21 cellular contexts compared by ENCODE assay signal in the genomic region with DNA sequence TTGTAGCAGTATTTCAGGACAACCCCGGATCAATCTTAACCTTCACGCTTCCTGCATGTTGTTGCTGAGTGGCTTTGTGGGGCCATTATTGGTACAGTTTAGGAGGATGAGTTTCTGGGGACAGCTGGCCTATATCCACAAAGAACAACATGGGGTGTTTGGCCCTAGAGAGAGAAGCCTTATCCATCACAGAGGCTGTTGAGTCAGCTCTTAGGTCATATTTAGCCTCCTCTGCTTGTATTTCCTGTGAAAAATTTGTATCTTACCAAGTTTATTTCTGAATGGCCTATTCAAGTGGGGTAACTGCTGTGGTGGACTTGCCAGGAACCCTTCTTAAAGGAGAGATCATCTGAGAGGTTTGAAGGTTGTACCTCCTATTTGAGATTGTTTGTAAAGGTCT.
DNase-seq lines count a peak whose midpoint lies in the region; ATAC-seq and TF ChIP-seq lines count a peak whose summit lies in the region.
"Had no signal": no experiment of that assay in that cellular context is flagged by ENCODE, and none has a peak within 500 bp of the region (broad histone marks: within the 10 kb centered on the region; RNA-seq: fewer than 3 reads in every experiment).

No MANE protein-coding gene starts in this region.

- H3K27ac ChIP-seq in substantia nigra (ENCODE audit: low read depth, low read length, poor library complexity, severe bottlenecking) (peak overlapping the region; percentile 15), Karpas-422 (ENCODE audit: low read length) (no peak overlapping the region)
- H3K27ac ChIP-seq: psoas muscle, testis had no signal

- H3K4me3 ChIP-seq in fibroblast of pulmonary artery (replicated peaks; ENCODE audit: low read depth, low read length) (no peak overlapping the region), Karpas-422 (ENCODE audit: low read length) (no peak overlapping the region)
- H3K4me3 ChIP-seq: psoas muscle, smooth muscle cell, testis had no signal

- H3K9me2 ChIP-seq in Karpas-422 (replicated peaks; ENCODE audit: insufficient read depth, low read length), result no peaks in the 10 kb centered on the region

- H3K36me3 Mint-ChIP-seq in activated naive CD8-positive, alpha-beta T cell, result peaks cover 4% of the 10 kb centered on the region
- H3K36me3 Mint-ChIP-seq in activated naive CD8-positive, alpha-beta T cell treated with anti-CD3 and anti-CD28 coated beads, Interleukin-2, amount 50 U/mL, for 24 hours (ENCODE audit: low read depth), result no peaks in the 10 kb centered on the region
- H3K36me3 Mint-ChIP-seq: CD4-positive, alpha-beta memory T cell had no signal

- peaks cover 84% of the 10 kb centered on the region for H3K4me1 Mint-ChIP-seq in activated naive CD8-positive, alpha-beta T cell (ENCODE audit: low read depth)
- H3K4me1 Mint-ChIP-seq in activated naive CD8-positive, alpha-beta T cell treated with anti-CD3 and anti-CD28 coated beads, Interleukin-2, amount 50 U/mL, for 24 hours, result peaks cover 84% of the 10 kb centered on the region

- H3K27me3 ChIP-seq in Karpas-422 (ENCODE audit: low read length), result no peaks in the 10 kb centered on the region
- H3K27me3 ChIP-seq: testis had no signal

- no peak for ATAC-seq in activated naive CD8-positive, alpha-beta T cell treated with anti-CD3 and anti-CD28 coated beads, Interleukin-2, amount 50 U/mL, for 24 hours
- ATAC-seq in HG02678 (IDR thresholded peaks at IDR 0.05; ENCODE audit: unreplicated experiment), result no peak
- ATAC-seq: psoas muscle had no signal

- no peaks in the 10 kb centered on the region for H3K27me3 Mint-ChIP-seq in activated naive CD8-positive, alpha-beta T cell
- no peaks in the 10 kb centered on the region for H3K27me3 Mint-ChIP-seq in activated naive CD8-positive, alpha-beta T cell treated with anti-CD3 and anti-CD28 coated beads, Interleukin-2, amount 50 U/mL, for 24 hours
- H3K27me3 Mint-ChIP-seq: activated naive CD8-positive, alpha-beta T cell treated with anti-CD3 and anti-CD28 coated beads, Interleukin-2, amount 10 ng/mL, durations not matched to agents 7 days and 5 days; CD4-positive, alpha-beta memory T cell; dendritic cell treated with granulocyte-macrophage colony-stimulating factor and Interleukin-4, amounts not matched to agents 40 ng/mL and 50 ng/mL, for 4 days had no signal

- H3K79me2 ChIP-seq in Karpas-422 (ENCODE audit: low read length), result no peaks in the 10 kb centered on the region

- no peak overlapping the region for H3K4me3 Mint-ChIP-seq in activated naive CD8-positive, alpha-beta T cell
- H3K4me3 Mint-ChIP-seq in activated naive CD8-positive, alpha-beta T cell treated with anti-CD3 and anti-CD28 coated beads, Interleukin-2, amount 50 U/mL, for 24 hours, result no peak overlapping the region
- H3K4me3 Mint-ChIP-seq: activated naive CD8-positive, alpha-beta T cell treated with anti-CD3 and anti-CD28 coated beads, Interleukin-2, amount 10 ng/mL, durations not matched to agents 7 days and 5 days; dendritic cell treated with granulocyte-macrophage colony-stimulating factor and Interleukin-4, amounts not matched to agents 40 ng/mL and 50 ng/mL, for 4 days; neural crest cell had no signal

- no peaks in the 10 kb centered on the region for H3K4me1 ChIP-seq in Karpas-422 (ENCODE audit: low read length)

- no peak overlapping the region for H3K9ac ChIP-seq in Karpas-422 (ENCODE audit: low read length)

- no peaks in the 10 kb centered on the region for H3K9me3 Mint-ChIP-seq in activated naive CD8-positive, alpha-beta T cell (ENCODE audit: low read depth)
- H3K9me3 Mint-ChIP-seq in activated naive CD8-positive, alpha-beta T cell treated with anti-CD3 and anti-CD28 coated beads, Interleukin-2, amount 50 U/mL, for 24 hours, result no peaks in the 10 kb centered on the region
- H3K9me3 Mint-ChIP-seq: activated naive CD8-positive, alpha-beta T cell treated with anti-CD3 and anti-CD28 coated beads, Interleukin-2, amount 10 ng/mL, durations not matched to agents 7 days and 5 days; CD4-positive, alpha-beta memory T cell; dendritic cell treated with granulocyte-macrophage colony-stimulating factor and Interleukin-4, amounts not matched to agents 40 ng/mL and 50 ng/mL, for 4 days; neural crest cell had no signal

- H3K36me3 ChIP-seq in Karpas-422 (ENCODE audit: insufficient read depth, low read length), result no peaks in the 10 kb centered on the region

- H4K20me1 ChIP-seq in Karpas-422 (ENCODE audit: insufficient read depth, low read depth, low read length), result 0 out of 2 replicates have a peak, but pooled peaks cover 4% of the 10 kb centered on the region

- no peak overlapping the region for H2AFZ ChIP-seq in Karpas-422 (ENCODE audit: low read length)

- DNase-seq in activated naive CD8-positive, alpha-beta T cell treated with anti-CD3 and anti-CD28 coated beads, Interleukin-2, amount 50 U/mL, for 24 hours, result no peak
- DNase-seq in NCI-H226 (peak; percentile 17), fibroblast of pulmonary artery (ENCODE audit: low read depth) (peak; percentile 41), substantia nigra (lab: John Stamatoyannopoulos, UW) (no peak), Karpas-422 (no peak)
- no peak for DNase-seq in activated effector memory CD4-positive, alpha-beta T cell treated with Interleukin-2 at 50 U/mL for 16 hours
- DNase-seq: activated CD4-positive, alpha-beta T cell treated with anti-CD3 and anti-CD28 coated beads, Interleukin-2, amount 50 U/mL, for 4 hours; activated naive CD8-positive, alpha-beta T cell treated with anti-CD3 and anti-CD28 coated beads, Interleukin-2, amount 10 ng/mL, durations not matched to agents 7 days and 5 days; CD4-positive, alpha-beta memory T cell; DMS79; KG1; NCI-H1092; NCI-H2081 treated with DMSO at 0.1 percent for 48 hours; psoas muscle; stimulated activated CD4-positive, alpha-beta T cell treated with anti-CD3 and anti-CD28 coated beads, Interleukin-4, amount 100 ng/mL, for 4 hours; testis had no signal

- peak overlapping the region; percentile 80 for H3K27ac Mint-ChIP-seq in activated naive CD8-positive, alpha-beta T cell
- H3K27ac Mint-ChIP-seq in activated naive CD8-positive, alpha-beta T cell treated with anti-CD3 and anti-CD28 coated beads, Interleukin-2, amount 50 U/mL, for 24 hours, result no peak overlapping the region
- H3K27ac Mint-ChIP-seq: activated naive CD8-positive, alpha-beta T cell treated with anti-CD3 and anti-CD28 coated beads, Interleukin-2, amount 10 ng/mL, durations not matched to agents 7 days and 5 days; dendritic cell treated with granulocyte-macrophage colony-stimulating factor and Interleukin-4, amounts not matched to agents 40 ng/mL and 50 ng/mL, for 4 days had no signal

- H3K4me2 ChIP-seq in Karpas-422 (ENCODE audit: low read depth, low read length, poor library complexity, severe bottlenecking), result no peak overlapping the region
- H3K4me2 ChIP-seq: smooth muscle cell had no signal

- H3K9me3 ChIP-seq in Karpas-422 (ENCODE audit: low read length), result no peaks in the 10 kb centered on the region
- H3K9me3 ChIP-seq: psoas muscle, testis had no signal

- TF ChIP-seq CTCF in fibroblast of pulmonary artery (IDR thresholded peaks at IDR 0.05; ENCODE audit: low read length, missing control alignments), result no peak

Comparison
In these comparisons a context has a peak if more than half of its experiments do, and no peak if none do; other contexts are left out.
1. DNase-seq: peak in NCI-H226 (single experiment) and fibroblast of pulmonary artery (single experiment); none in activated naive CD8-positive, alpha-beta T cell treated with anti-CD3 and anti-CD28 coated beads, Interleukin-2, amount 50 U/mL, for 24 hours (single experiment), substantia nigra (0 of 49), activated effector memory CD4-positive, alpha-beta T cell treated with Interleukin-2 at 50 U/mL for 16 hours (single experiment) and Karpas-422 (single experiment).